Comparison of ENCODE assay signal across 23 cellular contexts in the genomic region with DNA sequence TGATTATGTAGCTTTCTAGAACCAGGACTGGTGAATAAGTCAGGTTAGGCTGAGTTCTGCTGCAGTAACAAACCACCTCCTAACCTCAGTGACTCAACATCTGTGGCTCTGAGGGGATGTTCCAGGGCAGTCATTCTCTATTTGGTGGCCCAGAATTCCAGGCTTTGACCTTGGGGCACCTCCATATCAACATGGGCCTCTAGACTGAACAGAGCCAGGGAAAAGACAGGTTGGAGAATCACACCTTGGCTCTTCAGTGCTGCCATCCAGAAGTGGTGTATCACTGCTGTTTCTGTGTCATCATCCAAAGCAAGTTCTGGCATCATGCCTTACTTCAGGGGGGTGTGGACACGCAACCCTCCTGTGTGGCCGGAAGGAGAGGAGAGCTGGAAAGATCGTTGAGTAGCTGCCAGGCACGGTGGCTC. TPM values are rescaled to one million over a fixed set of nuclear protein-coding genes. Genes with fewer than 3 reads are reported as not detected.
DNase-seq lines count a peak whose midpoint lies in the region; ATAC-seq and TF ChIP-seq lines count a peak whose summit lies in the region.
"Had no signal": no experiment of that assay in that cellular context is flagged by ENCODE, and none has a peak within 500 bp of the region (broad histone marks: within the 10 kb centered on the region; RNA-seq: fewer than 3 reads in every experiment).

No MANE protein-coding gene starts in this region.

- H3K4me3 ChIP-seq in dorsolateral prefrontal cortex: no peak overlapping the region
- H3K4me3 ChIP-seq: gastroesophageal sphincter, skin epidermis had no signal

- in situ Hi-C loops in KBM-7 (cut with MboI; ENCODE audit: low pct_unique_long_range_greater_than_20kb, low sequenced_read_pairs): no loop called here

- ATAC-seq in GM18867 (IDR thresholded peaks at IDR 0.05; ENCODE audit: unreplicated experiment): no peak
- ATAC-seq: CD8-positive, alpha-beta T cell; gastroesophageal sphincter; natural killer cell treated with Interleukin-12 subunit alpha and Interleukin-12 subunit beta and Interleukin-15 and Interleukin-18, amount 100 ng/mL, for 72 hours; stimulated activated naive CD8-positive, alpha-beta T cell treated with anti-CD3 and anti-CD28 coated beads, Interleukin-15, Interleukin-2, amounts not matched to agents 100 U/mL and 50 U/mL, for 24 hours had no signal

- intact Hi-C loops in dorsolateral prefrontal cortex (cut with DNase I): no loop called here

- TF ChIP-seq CTCF in dorsolateral prefrontal cortex (IDR thresholded peaks at IDR 0.05 in 54 of 56, conservative IDR thresholded peaks at IDR 0.05 in 2 of 56; ENCODE audit: low read depth in 1 of 56, partially characterized antibody in 56 of 56): no peak

- peak overlapping the region in 48 of 59 donors; percentile 23 to 89 (median 78) for H3K27ac ChIP-seq in dorsolateral prefrontal cortex
- H3K27ac ChIP-seq: gastroesophageal sphincter, skin epidermis had no signal

- DNase-seq in EH (ENCODE audit: low read depth) (peak; percentile 18), HuH-7.5 (ENCODE audit: low spot score) (peak; percentile 10), dorsolateral prefrontal cortex (no peak), mesenteric fat pad (ENCODE audit: low spot score) (peak; percentile 67), KBM-7 (no peak), NCI-H1694 treated with DMSO at 0.1 percent for 48 hours (lab: John Stamatoyannopoulos, UW) (no peak), H4 (ENCODE audit: low spot score) (no peak)
- DNase-seq: activated CD4-positive, alpha-beta T cell treated with anti-CD3 and anti-CD28 coated beads, Interleukin-2, amount 10 ng/mL, durations not matched to agents 24 days and 14 days; CD8-positive, alpha-beta T cell; GOT3; NCI-H1105 treated with DMSO at 0.1 percent for 48 hours; NCI-H2171; NCI-H748 treated with DMSO at 0.1 percent for 48 hours; SHP77; stimulated activated CD4-positive, alpha-beta T cell treated with anti-CD3 and anti-CD28 coated beads, Interleukin-4, amount 100 ng/mL, for 1 hour; stimulated activated naive CD8-positive, alpha-beta T cell treated with anti-CD3 and anti-CD28 coated beads, Interleukin-15, Interleukin-2, amounts not matched to agents 100 U/mL and 50 U/mL, for 24 hours; trophoblast cell had no signal

- H3K27me3 ChIP-seq in dorsolateral prefrontal cortex: no peaks in the 10 kb centered on the region
- H3K27me3 ChIP-seq: gastroesophageal sphincter had no signal

RNA-seq across cellular contexts. Expression of gene ZBTB47, which starts 15.3 kb away (rescaled TPM):
- total RNA-seq in dorsolateral prefrontal cortex (100 to 1,000 TPM in 3 of 120 experiments, 10 to 100 TPM in 117; 45.2 to 122 (median 62.1) TPM), mesenteric fat pad (58.2 TPM)
- 1.9 and 3.8 TPM in 2 replicates for total RNA-seq in H4 (2014; rRNA removed; shearing (Covaris generic))

RNA-seq across cellular contexts. Expression of gene KLHL40, which starts 16.5 kb away (rescaled TPM):
- under 1 TPM in 16 of 120 experiments, not detected in 104; 0.16 to 0.51 (median 0.24) TPM for total RNA-seq in dorsolateral prefrontal cortex
- total RNA-seq in mesenteric fat pad: not detected
- total RNA-seq in H4 (2014; rRNA removed; shearing (Covaris generic)): not detected in 2 replicates
- total RNA-seq: activated CD4-positive, alpha-beta T cell treated with anti-CD3 and anti-CD28 coated beads, Interleukin-2, amount 10 ng/mL, durations not matched to agents 24 days and 14 days; CD8-positive, alpha-beta T cell; endothelial cell of umbilical vein; gastroesophageal sphincter; natural killer cell treated with Interleukin-12 subunit alpha and Interleukin-12 subunit beta and Interleukin-15 and Interleukin-18, amount 100 ng/mL, for 72 hours; OCI-LY7 had no signal

RNA-seq across cellular contexts. Expression of gene HHATL, which starts 33.8 kb away (rescaled TPM):
- total RNA-seq in dorsolateral prefrontal cortex (100 to 1,000 TPM in 90 of 120 experiments, 10 to 100 TPM in 30; 39.4 to 400 (median 145) TPM), mesenteric fat pad (0.48 TPM)
- not detected in 2 replicates for total RNA-seq in H4 (2014; rRNA removed; shearing (Covaris generic))
- total RNA-seq: activated CD4-positive, alpha-beta T cell treated with anti-CD3 and anti-CD28 coated beads, Interleukin-2, amount 10 ng/mL, durations not matched to agents 24 days and 14 days; CD8-positive, alpha-beta T cell; endothelial cell of umbilical vein; natural killer cell treated with Interleukin-12 subunit alpha and Interleukin-12 subunit beta and Interleukin-15 and Interleukin-18, amount 100 ng/mL, for 72 hours; OCI-LY7 had no signal

Comparison
In these comparisons a context has a peak if more than half of its experiments do, and no peak if none do; other contexts are left out.
1. DNase-seq: peak in EH (single experiment), HuH-7.5 (single experiment) and mesenteric fat pad (single experiment); none in dorsolateral prefrontal cortex (0 of 10), KBM-7 (single experiment), NCI-H1694 treated with DMSO at 0.1 percent for 48 hours (single experiment) and H4 (single experiment).
2. RNA of gene HHATL, which starts 33.8 kb away (total RNA-seq): 39.4 to 400 TPM in dorsolateral prefrontal cortex; 0.48 TPM in mesenteric fat pad (single experiment) and not detected in H4; every median in the first group is over 10 times any median in the second.